Comparison of ENCODE assay signal across 8 cellular contexts in genomic region chr1:119711804-119712341, GRCh38. TPM values are rescaled to one million over a fixed set of nuclear protein-coding genes. Genes with fewer than 3 reads are reported as not detected.
DNase-seq lines count a peak whose midpoint lies in the region; ATAC-seq, FAIRE-seq and TF ChIP-seq lines count a peak whose summit lies in the region.

Gene PHGDH (plus strand): TSS chr1:119711934. CDS start chr1:119712023, 89 bp downstream.

- peaks cover 62% of the 10 kb centered on the region for H3K27me3 Mint-ChIP-seq in T-helper 17 cell
- peaks cover 49% of the 10 kb centered on the region for H3K27me3 Mint-ChIP-seq in central memory CD8-positive, alpha-beta T cell

- H3K4me3 Mint-ChIP-seq in T-helper 17 cell: peak within 1 kb of the TSS; percentile 87
- peak within 1 kb of the TSS; percentile 96 for H3K4me3 Mint-ChIP-seq in central memory CD8-positive, alpha-beta T cell

- H3K27ac ChIP-seq in kidney (ENCODE audit: low read depth in 2 of 2, low read length in 2 of 2): no peak within 1 kb of the TSS

- TF ChIP-seq CTCF in kidney (IDR thresholded peaks at IDR 0.05; ENCODE audit: borderline replicate concordance, extremely low read depth, insufficient read depth): no peak

- ATAC-seq in T-helper 17 cell: peak; percentile 63
- peak; percentile 60 for ATAC-seq in central memory CD8-positive, alpha-beta T cell (replicated peaks; ENCODE audit: extremely low read depth, poor library complexity, severe bottlenecking)
- no peak for ATAC-seq in GM21825 (IDR thresholded peaks at IDR 0.05; ENCODE audit: unreplicated experiment)

- H3K9me3 ChIP-seq in T-helper 17 cell (ENCODE audit: control insufficient read depth, low read length, poor library complexity, severe bottlenecking) (no peaks in the 10 kb centered on the region), kidney (ENCODE audit: control insufficient read depth in 1 of 2, low read length in 2 of 2) (no peaks in the 10 kb centered on the region)

- H3K36me3 ChIP-seq in kidney (ENCODE audit: control insufficient read depth in 1 of 2, insufficient read depth in 2 of 2, low read length in 2 of 2): no peaks in the 10 kb centered on the region

- H3K36me3 Mint-ChIP-seq in T-helper 17 cell (ENCODE audit: low read depth): no peaks in the 10 kb centered on the region
- no peaks in the 10 kb centered on the region for H3K36me3 Mint-ChIP-seq in central memory CD8-positive, alpha-beta T cell (ENCODE audit: insufficient read depth)

- in situ Hi-C loops in G401 (cut with HindIII; ENCODE audit: low sequenced_read_pairs): no loop called here

- peaks cover 0 to 18% of the 10 kb centered on the region in 2 donors for H3K4me1 ChIP-seq in kidney (ENCODE audit: control insufficient read depth in 1 of 2, insufficient read depth in 1 of 2, low read depth in 1 of 2, low read length in 2 of 2)

- peak within 1 kb of the TSS; percentile 20 to 60 for H3K9ac ChIP-seq in kidney (ENCODE audit: low read length in 2 of 2)

- peaks cover 10% of the 10 kb centered on the region for H3K4me1 Mint-ChIP-seq in T-helper 17 cell
- H3K4me1 Mint-ChIP-seq in central memory CD8-positive, alpha-beta T cell: peaks cover 25% of the 10 kb centered on the region

- peak; percentile 51 for DNase-seq in G401 (ENCODE audit: low spot score)
- DNase-seq in HEK293T (ENCODE audit: extremely low spot score): peak; percentile 93
- DNase-seq in NCI-H1417 (lab: John Stamatoyannopoulos, UW): peak; percentile 60 to 91 (median 73)
- no peak for DNase-seq in T-helper 17 cell
- DNase-seq in central memory CD8-positive, alpha-beta T cell (ENCODE audit: low spot score in 2 of 2): no peak
- DNase-seq in kidney: peak; percentile 89
- peak; percentile 24 for DNase-seq in stimulated activated CD4-positive, alpha-beta T cell treated with anti-CD3 and anti-CD28 coated beads, Interleukin-12 subunit alpha, Interleukin-12 subunit beta, amount 100 ng/mL, for 4 hours

- POLR2A ChIA-PET in HEK293T (lab: Yijun Ruan, JAX): interaction anchor here (0.6 to 2.7 kb wide), 29 partner anchors 9 to 468 kb away, joined by 3 to 27 read pairs (median 5); partner anchors contain the start of genes SEC22B and ZNF697

- H3K27ac Mint-ChIP-seq in T-helper 17 cell: peak within 1 kb of the TSS; percentile 3
- no peak within 1 kb of the TSS for H3K27ac Mint-ChIP-seq in central memory CD8-positive, alpha-beta T cell (ENCODE audit: low read depth)

- peak within 1 kb of the TSS; percentile 66 to 70 for H3K4me3 ChIP-seq in kidney (ENCODE audit: low read length in 2 of 2)

- H3K9me3 Mint-ChIP-seq in central memory CD8-positive, alpha-beta T cell: no peaks in the 10 kb centered on the region

- intact Hi-C loops in kidney (cut with DNase I): no loop called here

- CTCF ChIA-PET in HEK293T (lab: Yijun Ruan, JAX): interaction anchor here (1.0 to 1.6 kb wide), 3 partner anchors 17 to 64 kb away, joined by 4 to 6 read pairs (median 5); partner anchors contain the start of gene ZNF697

- FAIRE-seq in kidney (lab: Jason Lieb, UNC): no peak

TF ChIP-seq in HEK293T, 16 proteins besides CTCF, POLR2A, EP300 and RAD21:
- TF ChIP-seq, protein P1, sequence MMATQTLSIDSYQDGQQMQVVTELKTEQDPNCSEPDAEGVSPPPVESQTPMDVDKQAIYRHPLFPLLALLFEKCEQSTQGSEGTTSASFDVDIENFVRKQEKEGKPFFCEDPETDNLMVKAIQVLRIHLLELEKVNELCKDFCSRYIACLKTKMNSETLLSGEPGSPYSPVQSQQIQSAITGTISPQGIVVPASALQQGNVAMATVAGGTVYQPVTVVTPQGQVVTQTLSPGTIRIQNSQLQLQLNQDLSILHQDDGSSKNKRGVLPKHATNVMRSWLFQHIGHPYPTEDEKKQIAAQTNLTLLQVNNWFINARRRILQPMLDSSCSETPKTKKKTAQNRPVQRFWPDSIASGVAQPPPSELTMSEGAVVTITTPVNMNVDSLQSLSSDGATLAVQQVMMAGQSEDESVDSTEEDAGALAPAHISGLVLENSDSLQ (IDR thresholded peaks at IDR 0.05): no peak
- TF ChIP-seq L3MBTL2 (conservative IDR thresholded peaks at IDR 0.05): peak; percentile 41
- TF ChIP-seq ELF4 (IDR thresholded peaks at IDR 0.05): peak; percentile 53; the same call in 1 of the 2 replicates

RNA-seq across cellular contexts. Expression of gene PHGDH, which starts in this region (rescaled TPM):
- total RNA-seq in G401 (2014; rRNA removed; shearing (Covaris generic)): 180 and 181 TPM in 2 replicates
- total RNA-seq in T-helper 17 cell: 1 to 10 TPM; 1.2 to 2.5 TPM
- 71.9 TPM for total RNA-seq in kidney
- 126 TPM for polyA plus RNA-seq in kidney (ENCODE audit: insufficient read depth, low read depth, low replicate concordance)

Comparison
In these comparisons a context has a peak if more than half of its experiments do, and no peak if none do; other contexts are left out.
1. RNA of gene PHGDH (total RNA-seq): 180 to 181 TPM in G401 and 71.9 TPM in kidney (single experiment); 1.2 to 2.5 TPM in T-helper 17 cell; every median in the first group is over 10 times any median in the second.
2. DNase-seq: peak in G401 (single experiment), HEK293T (single experiment), NCI-H1417 (3 of 3), kidney (single experiment) and stimulated activated CD4-positive, alpha-beta T cell treated with anti-CD3 and anti-CD28 coated beads, Interleukin-12 subunit alpha, Interleukin-12 subunit beta, amount 100 ng/mL, for 4 hours (single experiment); none in T-helper 17 cell (0 of 3) and central memory CD8-positive, alpha-beta T cell (0 of 2).